18 cellular contexts compared by ENCODE assay signal in genomic region chr1:12203216-12204007, GRCh38. TPM values are rescaled to one million over a fixed set of nuclear protein-coding genes. Genes with fewer than 3 reads are reported as not detected.
A peak's percentile ranks its signal among the peaks of the same experiment; 100 is the strongest.
DNase-seq lines count a peak whose midpoint lies in the region; ATAC-seq and TF ChIP-seq lines count a peak whose summit lies in the region.
"Had no signal": no experiment of that assay in that cellular context is flagged by ENCODE, and none has a peak within 500 bp of the region (broad histone marks: within the 10 kb centered on the region; RNA-seq: fewer than 3 reads in every experiment).

No MANE protein-coding gene starts in this region.

- no peak overlapping the region for H3K27ac ChIP-seq in neuronal stem cell (replicated peaks; ENCODE audit: low read length)
- H3K27ac ChIP-seq: breast epithelium, thyroid gland had no signal

- H3K79me1 ChIP-seq in neuronal stem cell (ENCODE audit: low read depth, low read length), result no peaks in the 10 kb centered on the region

- H3K4me3 Mint-ChIP-seq in activated T-cell treated with anti-CD3 and anti-CD28 coated beads, Interleukin-2, amount 50 U/mL, for 24 hours, result peak overlapping the region; percentile 38
- no peak overlapping the region for H3K4me3 Mint-ChIP-seq in activated naive CD8-positive, alpha-beta T cell treated with anti-CD3 and anti-CD28 coated beads, Interleukin-2, amount 10 ng/mL, durations not matched to agents 7 days and 5 days
- H3K4me3 Mint-ChIP-seq in endothelial cell (ENCODE audit: unreplicated experiment), result no peak overlapping the region
- H3K4me3 Mint-ChIP-seq: nephron progenitor cell had no signal

- ATAC-seq in activated naive CD8-positive, alpha-beta T cell treated with anti-CD3 and anti-CD28 coated beads, Interleukin-2, amount 10 ng/mL, durations not matched to agents 7 days and 5 days (ENCODE audit: low read depth), result no peak
- ATAC-seq in GM21526 (IDR thresholded peaks at IDR 0.05; ENCODE audit: low FRiP score, unreplicated experiment) (no peak), HG03460 (IDR thresholded peaks at IDR 0.05; ENCODE audit: unreplicated experiment) (no peak)

- no peak overlapping the region for H2BK12ac ChIP-seq in neuronal stem cell (ENCODE audit: low read length)

- H3K14ac ChIP-seq in neuronal stem cell (ENCODE audit: low read length), result peak overlapping the region; percentile 91

- H3K36me3 Mint-ChIP-seq in activated T-cell treated with anti-CD3 and anti-CD28 coated beads, Interleukin-2, amount 50 U/mL, for 24 hours (ENCODE audit: low read depth), result peaks cover 96% of the 10 kb centered on the region
- peaks cover 34% of the 10 kb centered on the region for H3K36me3 Mint-ChIP-seq in activated naive CD8-positive, alpha-beta T cell treated with anti-CD3 and anti-CD28 coated beads, Interleukin-2, amount 10 ng/mL, durations not matched to agents 7 days and 5 days
- peaks cover 21% of the 10 kb centered on the region for H3K36me3 Mint-ChIP-seq in endothelial cell (ENCODE audit: low read depth, unreplicated experiment)

- no peak for TF ChIP-seq CTCF in endothelial cell (IDR thresholded peaks at IDR 0.05; ENCODE audit: unreplicated experiment)

- DNase-seq in activated T-cell treated with anti-CD3 and anti-CD28 coated beads, Interleukin-2, amount 50 U/mL, for 24 hours, result no peak
- no peak for DNase-seq in activated T-cell treated with anti-CD3 and anti-CD28 coated beads for 4 hours
- DNase-seq in H7, result peak; percentile 43
- DNase-seq in activated naive CD8-positive, alpha-beta T cell treated with anti-CD3 and anti-CD28 coated beads, Interleukin-2, amount 10 ng/mL, durations not matched to agents 7 days and 5 days, result no peak
- DNase-seq in neuronal stem cell (ENCODE audit: low spot score), result no peak
- DNase-seq in endothelial cell (ENCODE audit: low spot score), result no peak
- DNase-seq: activated CD4-positive, CD25-positive, alpha-beta regulatory T cell treated with anti-CD3 and anti-CD28 coated beads, Interleukin-2, amount 50 U/mL, for 72 hours; Caco-2; GF-D8; NCI-H524; nephron progenitor cell; retina; thyroid gland had no signal

- H2BK15ac ChIP-seq in neuronal stem cell (ENCODE audit: low read length), result peak overlapping the region; percentile 35

- H3K4me3 ChIP-seq in H7 (ENCODE audit: insufficient read depth, low read depth, low read length) (no peak overlapping the region), neuronal stem cell (ENCODE audit: low read length in 2 of 2) (no peak overlapping the region)
- H3K4me3 ChIP-seq: breast epithelium, lung, Peyer's patch, thyroid gland had no signal

- H4K8ac ChIP-seq in neuronal stem cell (ENCODE audit: low read depth, low read length), result no peak overlapping the region

- POLR2A ChIA-PET in activated naive CD8-positive, alpha-beta T cell treated with anti-CD3 and anti-CD28 coated beads, Interleukin-2, amount 10 ng/mL, durations not matched to agents 7 days and 5 days (lab: Charles Lee), result interaction anchor here (0.9 to 1.4 kb wide), 4 partner anchors 26 to 77 kb away, joined by 3 to 5 read pairs (median 4); no protein-coding TSS in a partner anchor

- peak overlapping the region; percentile 35 for H2BK5ac ChIP-seq in neuronal stem cell (ENCODE audit: low read length)

- H3K4me1 Mint-ChIP-seq in activated T-cell treated with anti-CD3 and anti-CD28 coated beads, Interleukin-2, amount 50 U/mL, for 24 hours (ENCODE audit: low read depth), result peaks cover 78% of the 10 kb centered on the region
- peaks cover 41% of the 10 kb centered on the region for H3K4me1 Mint-ChIP-seq in activated naive CD8-positive, alpha-beta T cell treated with anti-CD3 and anti-CD28 coated beads, Interleukin-2, amount 10 ng/mL, durations not matched to agents 7 days and 5 days
- peaks cover 7% of the 10 kb centered on the region for H3K4me1 Mint-ChIP-seq in endothelial cell (ENCODE audit: unreplicated experiment)

- peaks cover 14 to 25% of the 10 kb centered on the region in 2 donors for H3K4me1 ChIP-seq in neuronal stem cell (ENCODE audit: control insufficient read depth in 2 of 2, insufficient read depth in 1 of 2, low read depth in 1 of 2, low read length in 2 of 2)
- H3K4me1 ChIP-seq: breast epithelium, Caco-2 had no signal

- peak overlapping the region; percentile 72 for H2BK120ac ChIP-seq in neuronal stem cell (ENCODE audit: low read depth, low read length)

- H3K18ac ChIP-seq in neuronal stem cell (ENCODE audit: low read length), result peak overlapping the region; percentile 36

- no peaks in the 10 kb centered on the region for H3K27me3 Mint-ChIP-seq in activated T-cell treated with anti-CD3 and anti-CD28 coated beads, Interleukin-2, amount 50 U/mL, for 24 hours
- no peaks in the 10 kb centered on the region for H3K27me3 Mint-ChIP-seq in activated naive CD8-positive, alpha-beta T cell treated with anti-CD3 and anti-CD28 coated beads, Interleukin-2, amount 10 ng/mL, durations not matched to agents 7 days and 5 days
- H3K27me3 Mint-ChIP-seq in endothelial cell (ENCODE audit: unreplicated experiment), result peaks cover 12% of the 10 kb centered on the region

- H3K36me3 ChIP-seq in H7 (replicated peaks; ENCODE audit: control insufficient read depth, insufficient read depth, low read length) (no peaks in the 10 kb centered on the region), neuronal stem cell (replicated peaks in 1 of 2; ENCODE audit: control insufficient read depth in 2 of 2, insufficient read depth in 2 of 2, low read length in 2 of 2) (no peaks in the 10 kb centered on the region)
- H3K36me3 ChIP-seq: breast epithelium, thyroid gland had no signal

- no peak overlapping the region for H4K91ac ChIP-seq in neuronal stem cell (ENCODE audit: low read depth, low read length, poor library complexity)

- H3K27ac Mint-ChIP-seq in activated T-cell treated with anti-CD3 and anti-CD28 coated beads, Interleukin-2, amount 50 U/mL, for 24 hours, result peak overlapping the region; percentile 91
- H3K27ac Mint-ChIP-seq in activated naive CD8-positive, alpha-beta T cell treated with anti-CD3 and anti-CD28 coated beads, Interleukin-2, amount 10 ng/mL, durations not matched to agents 7 days and 5 days, result peak overlapping the region; percentile 78
- no peak overlapping the region for H3K27ac Mint-ChIP-seq in endothelial cell (ENCODE audit: unreplicated experiment)
- H3K27ac Mint-ChIP-seq: nephron progenitor cell had no signal

- peak overlapping the region; percentile 91 for H2AK5ac ChIP-seq in neuronal stem cell (ENCODE audit: low read depth, low read length)

- H3K27me3 ChIP-seq in H7 (ENCODE audit: control insufficient read depth, insufficient read depth, low read length), result no peaks in the 10 kb centered on the region
- no peaks in the 10 kb centered on the region for H3K27me3 ChIP-seq in neuronal stem cell (ENCODE audit: control insufficient read depth in 3 of 3, insufficient read depth in 3 of 3, low read depth in 1 of 3, low read length in 3 of 3)
- H3K27me3 ChIP-seq: breast epithelium, Peyer's patch, thyroid gland had no signal

- H3K9me3 Mint-ChIP-seq in activated T-cell treated with anti-CD3 and anti-CD28 coated beads, Interleukin-2, amount 50 U/mL, for 24 hours, result no peaks in the 10 kb centered on the region
- no peaks in the 10 kb centered on the region for H3K9me3 Mint-ChIP-seq in activated naive CD8-positive, alpha-beta T cell treated with anti-CD3 and anti-CD28 coated beads, Interleukin-2, amount 10 ng/mL, durations not matched to agents 7 days and 5 days
- no peaks in the 10 kb centered on the region for H3K9me3 Mint-ChIP-seq in endothelial cell (ENCODE audit: unreplicated experiment)
- H3K9me3 Mint-ChIP-seq: nephron progenitor cell had no signal

- H3K9ac ChIP-seq in neuronal stem cell (ENCODE audit: low read depth, low read length, poor library complexity), result peak overlapping the region; percentile 5

- no peak overlapping the region for H2AFZ ChIP-seq in neuronal stem cell (ENCODE audit: low read length)

- H3K23ac ChIP-seq in neuronal stem cell (ENCODE audit: low read depth, low read length, poor library complexity), result peak overlapping the region; percentile 31

- WGBS in neuronal stem cell (ENCODE audit: extremely low coverage in 2 of 2, insufficient read length in 2 of 2, insufficient replicate concordance in 1 of 2), 2 donors, result no CpG with 5 or more reads among the region's 20 CpGs

- H3K4ac ChIP-seq in neuronal stem cell (ENCODE audit: low read length), result no peak overlapping the region

- no peaks in the 10 kb centered on the region for H3K9me3 ChIP-seq in neuronal stem cell (replicated peaks in 1 of 2; ENCODE audit: control insufficient read depth in 2 of 2, insufficient read depth in 1 of 2, low read depth in 1 of 2, low read length in 2 of 2)
- H3K9me3 ChIP-seq: breast epithelium, Caco-2, Peyer's patch, thyroid gland had no signal

- H3K4me2 ChIP-seq in neuronal stem cell (ENCODE audit: insufficient read depth, low read length, poor library complexity, severe bottlenecking), result no peak overlapping the region

RNA-seq across cellular contexts. Expression of gene VPS13D, which starts 26.4 kb away (rescaled TPM):
- total RNA-seq in H7 (2014; rRNA removed; shearing (Covaris generic)), result 13.1 and 23.7 TPM in 2 replicates
- 10 to 100 TPM; 52.6 to 53.3 TPM for total RNA-seq in activated naive CD8-positive, alpha-beta T cell treated with anti-CD3 and anti-CD28 coated beads, Interleukin-2, amount 10 ng/mL, durations not matched to agents 7 days and 5 days
- polyA plus RNA-seq in neuronal stem cell (2013, experiment 1 of 2), result 4.5 TPM
- polyA plus RNA-seq in neuronal stem cell (2013, experiment 2 of 2), result 4.2 TPM
- 37.8 TPM for total RNA-seq in endothelial cell (ENCODE audit: unreplicated experiment)

RNA-seq across cellular contexts. Expression of gene TNFRSF1B, which starts 36.6 kb away (rescaled TPM):
- total RNA-seq in H7 (2014; rRNA removed; shearing (Covaris generic)), result 1.3 and 2.4 TPM in 2 replicates
- 100 to 1,000 TPM; 215 to 246 TPM for total RNA-seq in activated naive CD8-positive, alpha-beta T cell treated with anti-CD3 and anti-CD28 coated beads, Interleukin-2, amount 10 ng/mL, durations not matched to agents 7 days and 5 days
- polyA plus RNA-seq in neuronal stem cell (2013, experiment 1 of 2), result 0.73 TPM
- 0.68 TPM for polyA plus RNA-seq in neuronal stem cell (2013, experiment 2 of 2)
- total RNA-seq in endothelial cell (ENCODE audit: unreplicated experiment), result 142 TPM

Comparison
In these comparisons a context has a peak if more than half of its experiments do, and no peak if none do; other contexts are left out.
1. RNA of gene TNFRSF1B, which starts 36.6 kb away (total RNA-seq): 215 to 246 TPM in activated naive CD8-positive, alpha-beta T cell treated with anti-CD3 and anti-CD28 coated beads, Interleukin-2, amount 10 ng/mL, durations not matched to agents 7 days and 5 days and 142 TPM in endothelial cell (single experiment); 1.3 to 2.4 TPM in H7; every median in the first group is over 10 times any median in the second.